ENCODE assay signal across 17 cellular contexts in the genomic region with DNA sequence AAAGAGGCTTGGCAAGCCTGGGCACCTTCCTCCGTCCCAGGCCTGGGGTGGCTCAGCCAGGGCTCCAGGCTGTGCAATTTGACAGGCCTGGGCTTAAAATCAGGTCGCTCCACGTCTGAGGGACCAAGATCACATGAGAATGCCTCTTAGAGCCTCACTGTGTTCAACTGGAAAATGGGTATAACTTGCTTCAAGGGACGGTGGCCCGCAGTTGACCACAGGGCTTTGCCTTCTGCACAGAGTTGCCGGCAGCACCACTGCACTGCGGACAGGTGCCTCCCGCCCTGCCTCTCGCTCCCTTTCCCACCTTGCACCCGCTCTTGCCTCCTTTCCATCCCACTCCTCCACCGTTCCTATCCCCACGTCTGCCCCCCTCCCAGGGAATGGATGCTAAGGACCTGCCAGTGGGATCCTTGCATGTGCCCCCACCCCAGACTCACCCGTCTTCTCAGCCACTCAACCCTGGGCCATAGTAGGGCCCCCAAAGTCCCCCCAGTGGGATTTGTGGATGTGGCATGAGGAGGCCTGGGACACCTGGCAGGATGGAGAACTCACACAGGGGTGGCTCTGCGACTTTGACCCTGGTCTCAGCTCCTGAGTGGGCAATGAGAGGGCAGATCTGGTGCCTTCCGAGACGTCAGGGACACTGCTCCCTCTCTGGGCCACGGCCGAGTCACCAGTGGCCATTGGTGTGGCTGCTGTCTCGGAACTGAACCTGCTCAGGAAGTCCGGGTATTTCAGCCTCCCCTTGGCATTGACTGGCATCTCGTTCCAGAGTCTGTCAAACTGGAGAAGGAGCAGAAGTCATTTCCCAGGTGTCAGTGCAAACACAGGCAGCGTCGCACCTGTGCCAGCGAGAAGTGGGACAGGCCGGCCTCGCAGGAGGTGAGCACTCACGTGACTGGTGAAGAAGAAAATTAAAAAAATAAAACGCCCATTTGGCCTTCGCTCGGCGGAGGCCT.
"Had no signal": no experiment of that assay in that cellular context is flagged by ENCODE, and none has a peak within 500 bp of the region (broad histone marks: within the 10 kb centered on the region; RNA-seq: fewer than 3 reads in every experiment).

No MANE protein-coding gene starts in this region.

- DNase-seq: cerebellar nuclear complex; esophagus squamous epithelium; foreskin fibroblast; glutamatergic neuron; left cardiac atrium; left ventricle myocardium inferior; mesenchymal stem cell; naive thymus-derived CD4-positive, alpha-beta T cell; nephron progenitor cell; ovary; small intestine; stimulated activated CD4-positive, alpha-beta T cell treated with anti-CD3 and anti-CD28 coated beads, Interleukin-12 subunit alpha, Interleukin-12 subunit beta, amount 100 ng/mL, for 4 hours; stimulated activated CD4-positive, alpha-beta T cell treated with anti-CD3 and anti-CD28 coated beads, Interleukin-2, amount 100 ng/mL, for 48 hours; stimulated activated naive CD8-positive, alpha-beta T cell treated with anti-CD3 and anti-CD28 coated beads, Interleukin-15, Interleukin-2, amounts not matched to agents 100 U/mL and 50 U/mL, for 24 hours; tibial artery had no signal

- H3K9me3 Mint-ChIP-seq: dendritic cell treated with granulocyte-macrophage colony-stimulating factor and Interleukin-4, amounts not matched to agents 40 ng/mL and 50 ng/mL, for 4 days had no signal

- H3K27ac Mint-ChIP-seq: dendritic cell treated with granulocyte-macrophage colony-stimulating factor and Interleukin-4, amounts not matched to agents 40 ng/mL and 50 ng/mL, for 4 days; naive thymus-derived CD4-positive, alpha-beta T cell; nephron progenitor cell had no signal

- ATAC-seq: gastroesophageal sphincter; left cardiac atrium; naive thymus-derived CD4-positive, alpha-beta T cell; stimulated activated naive CD8-positive, alpha-beta T cell treated with anti-CD3 and anti-CD28 coated beads, Interleukin-15, Interleukin-2, amounts not matched to agents 100 U/mL and 50 U/mL, for 24 hours had no signal

- H3K4me1 Mint-ChIP-seq: nephron progenitor cell had no signal

- H3K27me3 Mint-ChIP-seq: dendritic cell treated with granulocyte-macrophage colony-stimulating factor and Interleukin-4, amounts not matched to agents 40 ng/mL and 50 ng/mL, for 4 days had no signal

- H3K36me3 Mint-ChIP-seq: naive thymus-derived CD4-positive, alpha-beta T cell had no signal

- H3K4me3 Mint-ChIP-seq: dendritic cell treated with granulocyte-macrophage colony-stimulating factor and Interleukin-4, amounts not matched to agents 40 ng/mL and 50 ng/mL, for 4 days; naive thymus-derived CD4-positive, alpha-beta T cell; nephron progenitor cell had no signal
